ENCODE assay signal across 10 cellular contexts in genomic region chr2:127695491-127696472, GRCh38.
DNase-seq lines count a peak whose midpoint lies in the region; ATAC-seq and TF ChIP-seq lines count a peak whose summit lies in the region.
"Had no signal": no experiment of that assay in that cellular context is flagged by ENCODE, and none has a peak within 500 bp of the region (broad histone marks: within the 10 kb centered on the region; RNA-seq: fewer than 3 reads in every experiment).

No MANE protein-coding gene starts in this region.

- no peaks in the 10 kb centered on the region for H3K27me3 ChIP-seq in SU-DHL-6 (ENCODE audit: low read length)
- H3K27me3 ChIP-seq in stomach smooth muscle (ENCODE audit: control insufficient read depth in 1 of 2, insufficient read depth in 2 of 2, low read length in 2 of 2) = no peaks in the 10 kb centered on the region

- no peaks in the 10 kb centered on the region for H3K9me2 ChIP-seq in SU-DHL-6 (replicated peaks; ENCODE audit: insufficient read depth, low read length)

- no peaks in the 10 kb centered on the region for H3K79me2 ChIP-seq in SU-DHL-6 (ENCODE audit: insufficient read depth, low read length)

- no peak overlapping the region for H3K27ac Mint-ChIP-seq in memory B cell
- H3K27ac Mint-ChIP-seq: T-helper 1 cell treated with Interleukin-12 subunit alpha and Interleukin-12 subunit beta and Interleukin-4 antibody, amounts not matched to agents 30 μg/mL and 1 μg/mL, for 36 hours had no signal

- peak overlapping the region; percentile 29 for H3K9ac ChIP-seq in SU-DHL-6 (ENCODE audit: low read length)
- H3K9ac ChIP-seq in stomach smooth muscle (ENCODE audit: low read length in 2 of 2) = peak overlapping the region; percentile 47 to 51

- peak overlapping the region; percentile 64 for H2AFZ ChIP-seq in SU-DHL-6 (ENCODE audit: low read depth, low read length, severe bottlenecking)

- H3K36me3 ChIP-seq in SU-DHL-6 (ENCODE audit: low read length) = no peaks in the 10 kb centered on the region
- no peaks in the 10 kb centered on the region for H3K36me3 ChIP-seq in stomach smooth muscle (ENCODE audit: control insufficient read depth in 2 of 2, insufficient read depth in 2 of 2, low read length in 2 of 2)

- peaks cover 10% of the 10 kb centered on the region for H3K9me3 Mint-ChIP-seq in memory B cell

- peak overlapping the region; percentile 51 for H3K4me2 ChIP-seq in SU-DHL-6 (ENCODE audit: low read depth, low read length, poor library complexity, severe bottlenecking)

- ATAC-seq in memory B cell (ENCODE audit: low read depth) = peak; percentile 58
- no peak for ATAC-seq in GM18519 (IDR thresholded peaks at IDR 0.05; ENCODE audit: low FRiP score, unreplicated experiment)

- peaks cover 19% of the 10 kb centered on the region for H3K36me3 Mint-ChIP-seq in memory B cell

- peak overlapping the region; percentile 34 for H3K4me3 ChIP-seq in SU-DHL-6 (ENCODE audit: insufficient read depth, low read length, poor library complexity, severe bottlenecking)
- H3K4me3 ChIP-seq in stomach smooth muscle (ENCODE audit: low read length in 2 of 2) = peak overlapping the region; percentile 5 to 66

- H3K4me1 Mint-ChIP-seq in memory B cell = peaks cover 8% of the 10 kb centered on the region

- H3K4me3 Mint-ChIP-seq in memory B cell = no peak overlapping the region
- H3K4me3 Mint-ChIP-seq: T-helper 1 cell treated with Interleukin-12 subunit alpha and Interleukin-12 subunit beta and Interleukin-4 antibody, amounts not matched to agents 30 μg/mL and 1 μg/mL, for 36 hours had no signal

- no peaks in the 10 kb centered on the region for H3K27me3 Mint-ChIP-seq in memory B cell

- TF ChIP-seq CTCF in SU-DHL-6 (IDR thresholded peaks at IDR 0.05; ENCODE audit: insufficient read depth, low read length, poor library complexity, severe bottlenecking) = peak; percentile 59

- H3K9me3 ChIP-seq in SU-DHL-6 (ENCODE audit: insufficient read depth, low read length) = peaks cover 5% of the 10 kb centered on the region; the same call in 1 of the 2 replicates
- no peaks in the 10 kb centered on the region for H3K9me3 ChIP-seq in stomach smooth muscle (ENCODE audit: control insufficient read depth in 2 of 2, low read length in 2 of 2)

- H3K27ac ChIP-seq in SU-DHL-6 (ENCODE audit: low read depth, low read length) = no peak overlapping the region
- no peak overlapping the region for H3K27ac ChIP-seq in stomach smooth muscle (ENCODE audit: low read length)
- H3K27ac ChIP-seq: 22Rv1 had no signal

- peak; percentile 89 for DNase-seq in DMS 273 (lab: John Stamatoyannopoulos, UW; ENCODE audit: unreplicated experiment)
- DNase-seq in DMS 273 treated with DMSO at 0.1 percent for 48 hours (lab: John Stamatoyannopoulos, UW) = no peak
- DNase-seq in ecto neural progenitor cell (ENCODE audit: low spot score) = peak; percentile 77
- peak; percentile 37 to 63 for DNase-seq in memory B cell (ENCODE audit: low spot score in 2 of 2)
- DNase-seq in NK-92 (lab: John Stamatoyannopoulos, UW; ENCODE audit: unreplicated experiment) = no peak

- H3F3A ChIP-seq in SU-DHL-6 (ENCODE audit: insufficient read depth) = peaks cover 13% of the 10 kb centered on the region

- peaks cover 5% of the 10 kb centered on the region for H3K4me1 ChIP-seq in stomach smooth muscle (ENCODE audit: control insufficient read depth, insufficient read depth, low read length)

- no peaks in the 10 kb centered on the region for H4K20me1 ChIP-seq in SU-DHL-6 (ENCODE audit: low read depth, low read length)

Comparison
In these comparisons a context has a peak if more than half of its experiments do, and no peak if none do; other contexts are left out.
1. DNase-seq: peak in DMS 273 (single experiment), ecto neural progenitor cell (single experiment) and memory B cell (2 of 2); none in DMS 273 treated with DMSO at 0.1 percent for 48 hours (single experiment) and NK-92 (single experiment).